Comparison of ENCODE assay signal across 7 cellular contexts in genomic region chr14:92135269-92135668, GRCh38. TPM values are rescaled to one million over a fixed set of nuclear protein-coding genes. Genes with fewer than 3 reads are reported as not detected.
DNase-seq lines count a peak whose midpoint lies in the region; ATAC-seq and TF ChIP-seq lines count a peak whose summit lies in the region.

No MANE protein-coding gene starts in this region.

- H3K27me3 ChIP-seq in endodermal cell (ENCODE audit: control insufficient read depth, insufficient read depth, low read length, poor library complexity, severe bottlenecking), result no peaks in the 10 kb centered on the region

- no peak overlapping the region for H3K9ac ChIP-seq in endodermal cell (ENCODE audit: extremely low read depth, low read length, poor library complexity, severe bottlenecking)

- H3K36me3 Mint-ChIP-seq in endodermal cell (ENCODE audit: low read depth), result peaks cover 55% of the 10 kb centered on the region
- peaks cover 36% of the 10 kb centered on the region for H3K36me3 Mint-ChIP-seq in activated CD8-positive, alpha-beta memory T cell treated with anti-CD3 and anti-CD28 coated beads, Interleukin-2, amount 10 ng/mL, durations not matched to agents 7 days and 5 days

- H3K27ac Mint-ChIP-seq in endodermal cell, result no peak overlapping the region
- no peak overlapping the region for H3K27ac Mint-ChIP-seq in activated CD8-positive, alpha-beta memory T cell treated with anti-CD3 and anti-CD28 coated beads, Interleukin-2, amount 10 ng/mL, durations not matched to agents 7 days and 5 days

- TF ChIP-seq CTCF in GM12872 (IDR thresholded peaks at IDR 0.05; ENCODE audit: insufficient read depth, low read depth, low read length) (peak; percentile 29; the same call in 1 of the 3 replicates), endodermal cell (conservative IDR thresholded peaks at IDR 0.05) (peak; percentile 73)

- H3K9me3 Mint-ChIP-seq in endodermal cell, result no peaks in the 10 kb centered on the region
- H3K9me3 Mint-ChIP-seq in activated CD8-positive, alpha-beta memory T cell treated with anti-CD3 and anti-CD28 coated beads, Interleukin-2, amount 10 ng/mL, durations not matched to agents 7 days and 5 days (ENCODE audit: low read depth), result no peaks in the 10 kb centered on the region

- CTCF ChIA-PET in activated CD8-positive, alpha-beta memory T cell treated with anti-CD3 and anti-CD28 coated beads, Interleukin-2, amount 10 ng/mL, durations not matched to agents 7 days and 5 days (lab: Charles Lee), result interaction anchor here (1.0 to 2.2 kb wide), 8 partner anchors 9 to 555 kb away, joined by 3 to 12 read pairs (median 4); partner anchors contain the start of genes ATXN3 and CPSF2

- H3K4me1 ChIP-seq in endodermal cell (ENCODE audit: control insufficient read depth, insufficient read depth, low read length), result no peaks in the 10 kb centered on the region

- 93 to 100% methylated on average over 1 of the region's 1 CpG for WGBS in endodermal cell (ENCODE audit: insufficient coverage in 1 of 2, insufficient read length in 1 of 2), 2 experiments

- H3K27me3 Mint-ChIP-seq in endodermal cell (ENCODE audit: insufficient read depth), result no peaks in the 10 kb centered on the region
- no peaks in the 10 kb centered on the region for H3K27me3 Mint-ChIP-seq in activated CD8-positive, alpha-beta memory T cell treated with anti-CD3 and anti-CD28 coated beads, Interleukin-2, amount 10 ng/mL, durations not matched to agents 7 days and 5 days

- no peak overlapping the region for H3K27ac ChIP-seq in endodermal cell (ENCODE audit: low read depth, low read length)

- DNase-seq in NCI-H2171 (lab: John Stamatoyannopoulos, UW) (peak; percentile 29), endodermal cell (no peak), renal cortical epithelial cell (ENCODE audit: low read depth) (peak; percentile 45)
- DNase-seq in effector CD8-positive, alpha-beta T cell (lab: John Stamatoyannopoulos, UW), result no peak
- no peak for DNase-seq in activated CD8-positive, alpha-beta memory T cell treated with anti-CD3 and anti-CD28 coated beads, Interleukin-2, amount 10 ng/mL, durations not matched to agents 7 days and 5 days

- ATAC-seq in HG03196 (IDR thresholded peaks at IDR 0.05; ENCODE audit: unreplicated experiment), result no peak
- no peak for ATAC-seq in activated CD8-positive, alpha-beta memory T cell treated with anti-CD3 and anti-CD28 coated beads, Interleukin-2, amount 10 ng/mL, durations not matched to agents 7 days and 5 days

- no peak overlapping the region for H3K4me3 Mint-ChIP-seq in endodermal cell
- no peak overlapping the region for H3K4me3 Mint-ChIP-seq in activated CD8-positive, alpha-beta memory T cell treated with anti-CD3 and anti-CD28 coated beads, Interleukin-2, amount 10 ng/mL, durations not matched to agents 7 days and 5 days

- H3K4me3 ChIP-seq in endodermal cell (ENCODE audit: low read length), result no peak overlapping the region

- H3K4me1 Mint-ChIP-seq in endodermal cell, result no peaks in the 10 kb centered on the region
- no peaks in the 10 kb centered on the region for H3K4me1 Mint-ChIP-seq in activated CD8-positive, alpha-beta memory T cell treated with anti-CD3 and anti-CD28 coated beads, Interleukin-2, amount 10 ng/mL, durations not matched to agents 7 days and 5 days

- H3K36me3 ChIP-seq in endodermal cell (ENCODE audit: control insufficient read depth, insufficient read depth, low read length), result peaks cover 69% of the 10 kb centered on the region

- no peaks in the 10 kb centered on the region for H3K9me3 ChIP-seq in endodermal cell (ENCODE audit: control insufficient read depth, low read length)

RNA-seq across cellular contexts. Expression of gene CPSF2, which starts 13.5 kb away (rescaled TPM):
- total RNA-seq in endodermal cell (100 to 1,000 TPM in 1 of 2 donors, 10 to 100 TPM in 1; 91.8 to 103 TPM), renal cortical epithelial cell (59.7 and 65.0 TPM in 2 replicates)
- 49.3 TPM for polyA plus RNA-seq in endodermal cell (2013, experiment 1 of 2)
- 42.1 TPM for polyA plus RNA-seq in endodermal cell (2013, experiment 2 of 2)
- total RNA-seq in activated CD8-positive, alpha-beta memory T cell treated with anti-CD3 and anti-CD28 coated beads, Interleukin-2, amount 10 ng/mL, durations not matched to agents 7 days and 5 days, result 100 to 1,000 TPM in 1 of 2 experiments, 10 to 100 TPM in 1; 75.5 to 107 TPM

RNA-seq across cellular contexts. Expression of gene NDUFB1, which starts 13.8 kb away (rescaled TPM):
- total RNA-seq in endodermal cell, result 100 to 1,000 TPM; 122 to 155 TPM
- polyA plus RNA-seq in endodermal cell (2013, experiment 1 of 2), result 169 TPM
- 156 TPM for polyA plus RNA-seq in endodermal cell (2013, experiment 2 of 2)
- 88.6 and 243 TPM in 2 replicates for total RNA-seq in renal cortical epithelial cell
- total RNA-seq in activated CD8-positive, alpha-beta memory T cell treated with anti-CD3 and anti-CD28 coated beads, Interleukin-2, amount 10 ng/mL, durations not matched to agents 7 days and 5 days, result 100 to 1,000 TPM; 109 to 115 TPM

RNA-seq across cellular contexts. Expression of gene ATXN3, which starts 28.9 kb away (rescaled TPM):
- total RNA-seq in endodermal cell (10 to 100 TPM; 25.7 to 33.2 TPM), renal cortical epithelial cell (55.6 and 81.6 TPM in 2 replicates)
- 30.2 TPM for polyA plus RNA-seq in endodermal cell (2013, experiment 1 of 2)
- 30.1 TPM for polyA plus RNA-seq in endodermal cell (2013, experiment 2 of 2)
- 10 to 100 TPM; 26.6 to 30.2 TPM for total RNA-seq in activated CD8-positive, alpha-beta memory T cell treated with anti-CD3 and anti-CD28 coated beads, Interleukin-2, amount 10 ng/mL, durations not matched to agents 7 days and 5 days

Comparison
In these comparisons a context has a peak if more than half of its experiments do, and no peak if none do; other contexts are left out.
1. DNase-seq: peak in NCI-H2171 (single experiment) and renal cortical epithelial cell (single experiment); none in endodermal cell (single experiment), effector CD8-positive, alpha-beta T cell (single experiment) and activated CD8-positive, alpha-beta memory T cell treated with anti-CD3 and anti-CD28 coated beads, Interleukin-2, amount 10 ng/mL, durations not matched to agents 7 days and 5 days (single experiment).